1 cellular context compared by ENCODE assay signal in the genomic region with DNA sequence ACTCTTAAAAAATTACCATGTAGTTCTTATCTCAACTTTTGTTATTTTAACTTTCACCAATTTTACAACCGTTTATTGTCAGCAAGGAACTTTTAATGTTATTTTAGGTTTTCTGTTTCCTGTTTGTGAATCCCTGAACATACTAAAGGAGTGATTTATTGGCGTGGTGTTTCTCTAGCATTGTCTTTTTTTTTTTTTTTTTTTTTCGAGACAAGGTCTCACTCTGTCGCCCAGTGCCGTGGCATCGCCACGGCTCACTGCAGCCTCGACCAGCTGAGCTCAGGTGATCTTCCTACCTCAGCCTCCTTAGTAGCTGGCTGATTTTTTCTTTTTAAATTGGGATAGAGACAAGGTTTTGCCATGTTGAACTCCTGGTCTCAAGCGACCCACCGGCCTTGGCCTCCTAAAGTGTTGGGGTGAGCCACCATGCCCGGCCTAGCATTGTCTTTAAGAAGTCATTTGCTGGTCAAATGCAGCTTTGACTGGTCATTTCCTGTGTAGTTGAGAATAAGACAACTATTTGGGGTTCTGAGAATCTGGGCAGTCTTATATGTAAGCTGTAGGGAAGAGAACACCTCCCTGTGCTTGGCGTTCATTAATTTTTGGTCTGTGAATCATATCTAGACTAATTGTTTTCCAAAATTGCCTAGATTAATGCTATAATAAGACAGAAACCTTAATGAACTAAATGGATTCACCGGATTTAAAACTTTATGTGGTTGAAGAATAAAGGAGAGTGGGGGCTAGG.
TF ChIP-seq lines count a peak whose summit lies in the region.

No MANE protein-coding gene starts in this region.

TF ChIP-seq in HEK293, 187 proteins besides CTCF, POLR2A, EP300 and RAD21 (continued from another document):
- TF ChIP-seq, protein P1, sequence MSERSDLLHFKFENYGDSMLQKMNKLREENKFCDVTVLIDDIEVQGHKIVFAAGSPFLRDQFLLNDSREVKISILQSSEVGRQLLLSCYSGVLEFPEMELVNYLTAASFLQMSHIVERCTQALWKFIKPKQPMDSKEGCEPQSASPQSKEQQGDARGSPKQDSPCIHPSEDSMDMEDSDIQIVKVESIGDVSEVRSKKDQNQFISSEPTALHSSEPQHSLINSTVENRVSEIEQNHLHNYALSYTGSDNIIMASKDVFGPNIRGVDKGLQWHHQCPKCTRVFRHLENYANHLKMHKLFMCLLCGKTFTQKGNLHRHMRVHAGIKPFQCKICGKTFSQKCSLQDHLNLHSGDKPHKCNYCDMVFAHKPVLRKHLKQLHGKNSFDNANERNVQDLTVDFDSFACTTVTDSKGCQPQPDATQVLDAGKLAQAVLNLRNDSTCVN (tag by site-specific recombination; optimal IDR thresholded peaks at IDR 0.05), result no peak
- TF ChIP-seq ZNF560 (tag by site-specific recombination; IDR thresholded peaks at IDR 0.05; ENCODE audit: borderline replicate concordance) (no peak), GLI4 (tag by site-specific recombination; IDR thresholded peaks at IDR 0.05) (no peak), ZNF138 (tag by site-specific recombination; IDR thresholded peaks at IDR 0.05; ENCODE audit: borderline replicate concordance) (no peak), ZNF623 (tag by site-specific recombination; IDR thresholded peaks at IDR 0.05) (no peak), ZNF843 (tag by site-specific recombination; IDR thresholded peaks at IDR 0.05) (peak; percentile 21; the same call in 1 of the 2 replicates), ZBTB17 (tag by site-specific recombination; IDR thresholded peaks at IDR 0.05) (peak; percentile 51; the same call in 1 of the 2 replicates), ZNF248 (tag by site-specific recombination; IDR thresholded peaks at IDR 0.05) (no peak), ZNF157 (tag by site-specific recombination; IDR thresholded peaks at IDR 0.05) (no peak), ZNF549 (tag by site-specific recombination; IDR thresholded peaks at IDR 0.05) (no peak), FEZF1 (tag by site-specific recombination; IDR thresholded peaks at IDR 0.05) (peak; percentile 46; the same call in 1 of the 2 replicates), ZNF660 (tag by site-specific recombination; IDR thresholded peaks at IDR 0.05) (no peak), ZBTB49 (tag by site-specific recombination; IDR thresholded peaks at IDR 0.05; ENCODE audit: low read depth) (no peak), ZXDB (tag by site-specific recombination; IDR thresholded peaks at IDR 0.05) (0 out of 2 replicates have a peak, but pooled peaks have one; percentile 32), ZNF610 (tag by site-specific recombination; IDR thresholded peaks at IDR 0.05; ENCODE audit: borderline replicate concordance) (no peak)
- TF ChIP-seq, protein P2, sequence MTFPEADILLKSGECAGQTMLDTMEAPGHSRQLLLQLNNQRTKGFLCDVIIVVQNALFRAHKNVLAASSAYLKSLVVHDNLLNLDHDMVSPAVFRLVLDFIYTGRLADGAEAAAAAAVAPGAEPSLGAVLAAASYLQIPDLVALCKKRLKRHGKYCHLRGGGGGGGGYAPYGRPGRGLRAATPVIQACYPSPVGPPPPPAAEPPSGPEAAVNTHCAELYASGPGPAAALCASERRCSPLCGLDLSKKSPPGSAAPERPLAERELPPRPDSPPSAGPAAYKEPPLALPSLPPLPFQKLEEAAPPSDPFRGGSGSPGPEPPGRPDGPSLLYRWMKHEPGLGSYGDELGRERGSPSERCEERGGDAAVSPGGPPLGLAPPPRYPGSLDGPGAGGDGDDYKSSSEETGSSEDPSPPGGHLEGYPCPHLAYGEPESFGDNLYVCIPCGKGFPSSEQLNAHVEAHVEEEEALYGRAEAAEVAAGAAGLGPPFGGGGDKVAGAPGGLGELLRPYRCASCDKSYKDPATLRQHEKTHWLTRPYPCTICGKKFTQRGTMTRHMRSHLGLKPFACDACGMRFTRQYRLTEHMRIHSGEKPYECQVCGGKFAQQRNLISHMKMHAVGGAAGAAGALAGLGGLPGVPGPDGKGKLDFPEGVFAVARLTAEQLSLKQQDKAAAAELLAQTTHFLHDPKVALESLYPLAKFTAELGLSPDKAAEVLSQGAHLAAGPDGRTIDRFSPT (tag by site-specific recombination; IDR thresholded peaks at IDR 0.05), result no peak
- TF ChIP-seq, protein P3, sequence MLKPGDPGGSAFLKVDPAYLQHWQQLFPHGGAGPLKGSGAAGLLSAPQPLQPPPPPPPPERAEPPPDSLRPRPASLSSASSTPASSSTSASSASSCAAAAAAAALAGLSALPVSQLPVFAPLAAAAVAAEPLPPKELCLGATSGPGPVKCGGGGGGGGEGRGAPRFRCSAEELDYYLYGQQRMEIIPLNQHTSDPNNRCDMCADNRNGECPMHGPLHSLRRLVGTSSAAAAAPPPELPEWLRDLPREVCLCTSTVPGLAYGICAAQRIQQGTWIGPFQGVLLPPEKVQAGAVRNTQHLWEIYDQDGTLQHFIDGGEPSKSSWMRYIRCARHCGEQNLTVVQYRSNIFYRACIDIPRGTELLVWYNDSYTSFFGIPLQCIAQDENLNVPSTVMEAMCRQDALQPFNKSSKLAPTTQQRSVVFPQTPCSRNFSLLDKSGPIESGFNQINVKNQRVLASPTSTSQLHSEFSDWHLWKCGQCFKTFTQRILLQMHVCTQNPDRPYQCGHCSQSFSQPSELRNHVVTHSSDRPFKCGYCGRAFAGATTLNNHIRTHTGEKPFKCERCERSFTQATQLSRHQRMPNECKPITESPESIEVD (tag by site-specific recombination; IDR thresholded peaks at IDR 0.05), result peak; percentile 93
